8 cellular contexts compared by ENCODE assay signal in genomic region chr4:79042079-79042674, GRCh38.
DNase-seq lines count a peak whose midpoint lies in the region; ATAC-seq and TF ChIP-seq lines count a peak whose summit lies in the region.

No MANE protein-coding gene starts in this region.

- H3K4me1 Mint-ChIP-seq in Caco-2 (ENCODE audit: low read depth, unreplicated experiment), result peaks cover 13% of the 10 kb centered on the region

- H3K27ac Mint-ChIP-seq in Caco-2 (ENCODE audit: unreplicated experiment), result no peak overlapping the region

- CTCF ChIA-PET in Caco-2 (lab: Charles Lee), result interaction anchor here (0.5 to 1.1 kb wide), 3 partner anchors 95 to 534 kb away, joined by 3 to 4 read pairs (median 3); no protein-coding TSS in a partner anchor

- H3K36me3 ChIP-seq in Caco-2 (ENCODE audit: control insufficient read depth, insufficient read depth, low read length), result no peaks in the 10 kb centered on the region
- no peaks in the 10 kb centered on the region for H3K36me3 ChIP-seq in tibial artery

- H3K9me3 ChIP-seq in Caco-2, result no peaks in the 10 kb centered on the region
- H3K9me3 ChIP-seq in tibial artery, result no peaks in the 10 kb centered on the region

- no TSS peak for BruUV-seq in Caco-2 (replicated peaks; lab: Mats Ljungman, UMichigan)

- intact Hi-C loops in Caco-2 (cut with micrococcal nuclease; ENCODE audit: unreplicated experiment) (loop anchor here (1.0 to 10.0 kb wide), 4 partner anchors 89 to 1173 kb away; no protein-coding TSS in a partner anchor), tibial artery (cut with DNase I; ENCODE audit: low total_unique reads) (no loop called here)

- POLR2A ChIA-PET in Caco-2 (lab: Charles Lee), result no interaction called here

- no peaks in the 10 kb centered on the region for H3K27me3 Mint-ChIP-seq in Caco-2 (ENCODE audit: insufficient read depth, unreplicated experiment)

- H3K27me3 ChIP-seq in Caco-2 (replicated peaks; ENCODE audit: control insufficient read depth, insufficient read depth, low read length), result no peaks in the 10 kb centered on the region
- no peaks in the 10 kb centered on the region for H3K27me3 ChIP-seq in tibial artery

- DNase-seq in Caco-2, result peak in 1 of 2 experiments; percentile 31
- peak; percentile 25 for DNase-seq in HuH-7 (ENCODE audit: low spot score)
- DNase-seq in SHP77 treated with DMSO at 0.1 percent for 48 hours (lab: John Stamatoyannopoulos, UW), result peak; percentile 21
- peak; percentile 38 for DNase-seq in glomerular visceral epithelial cell (ENCODE audit: extremely low spot score)
- no peak for DNase-seq in tibial artery
- DNase-seq in stimulated activated naive CD4-positive, alpha-beta T cell (lab: John Stamatoyannopoulos, UW), result no peak

- no peak for ATAC-seq in HG03196 (IDR thresholded peaks at IDR 0.05; ENCODE audit: unreplicated experiment)
- no peak for ATAC-seq in GM18907 (IDR thresholded peaks at IDR 0.05; ENCODE audit: unreplicated experiment)

- H3K4me1 ChIP-seq in Caco-2 (peaks cover 4% of the 10 kb centered on the region; the same call in 1 of the 2 replicates), tibial artery (peaks cover 0 to 14% (median 7%) of the 10 kb centered on the region in 4 donors)

- no peak overlapping the region for H3K27ac ChIP-seq in tibial artery

- no peak overlapping the region for H3K4me3 Mint-ChIP-seq in Caco-2 (ENCODE audit: unreplicated experiment)

- H3K9me3 Mint-ChIP-seq in Caco-2 (ENCODE audit: unreplicated experiment), result peaks cover 9% of the 10 kb centered on the region

- TF ChIP-seq CTCF in Caco-2 (IDR thresholded peaks at IDR 0.05; ENCODE audit: insufficient read depth in 1 of 2, low read depth in 1 of 2, low read length in 1 of 2, severe bottlenecking in 1 of 2, unreplicated experiment in 1 of 2), result peak; percentile 44 to 50
- peak; percentile 45 to 48 for TF ChIP-seq CTCF in tibial artery (IDR thresholded peaks at IDR 0.05)

- peaks cover 6% of the 10 kb centered on the region for H3K36me3 Mint-ChIP-seq in Caco-2 (ENCODE audit: insufficient read depth, unreplicated experiment)

- H3K4me3 ChIP-seq in Caco-2 (ENCODE audit: low read depth, low read length), result no peak overlapping the region
- no peak overlapping the region for H3K4me3 ChIP-seq in tibial artery

Comparison
In these comparisons a context has a peak if more than half of its experiments do, and no peak if none do; other contexts are left out.
1. DNase-seq: peak in HuH-7 (single experiment), SHP77 treated with DMSO at 0.1 percent for 48 hours (single experiment) and glomerular visceral epithelial cell (single experiment); none in tibial artery (0 of 2) and stimulated activated naive CD4-positive, alpha-beta T cell (0 of 6).